ENCODE assay signal across 8 cellular contexts in the genomic region with DNA sequence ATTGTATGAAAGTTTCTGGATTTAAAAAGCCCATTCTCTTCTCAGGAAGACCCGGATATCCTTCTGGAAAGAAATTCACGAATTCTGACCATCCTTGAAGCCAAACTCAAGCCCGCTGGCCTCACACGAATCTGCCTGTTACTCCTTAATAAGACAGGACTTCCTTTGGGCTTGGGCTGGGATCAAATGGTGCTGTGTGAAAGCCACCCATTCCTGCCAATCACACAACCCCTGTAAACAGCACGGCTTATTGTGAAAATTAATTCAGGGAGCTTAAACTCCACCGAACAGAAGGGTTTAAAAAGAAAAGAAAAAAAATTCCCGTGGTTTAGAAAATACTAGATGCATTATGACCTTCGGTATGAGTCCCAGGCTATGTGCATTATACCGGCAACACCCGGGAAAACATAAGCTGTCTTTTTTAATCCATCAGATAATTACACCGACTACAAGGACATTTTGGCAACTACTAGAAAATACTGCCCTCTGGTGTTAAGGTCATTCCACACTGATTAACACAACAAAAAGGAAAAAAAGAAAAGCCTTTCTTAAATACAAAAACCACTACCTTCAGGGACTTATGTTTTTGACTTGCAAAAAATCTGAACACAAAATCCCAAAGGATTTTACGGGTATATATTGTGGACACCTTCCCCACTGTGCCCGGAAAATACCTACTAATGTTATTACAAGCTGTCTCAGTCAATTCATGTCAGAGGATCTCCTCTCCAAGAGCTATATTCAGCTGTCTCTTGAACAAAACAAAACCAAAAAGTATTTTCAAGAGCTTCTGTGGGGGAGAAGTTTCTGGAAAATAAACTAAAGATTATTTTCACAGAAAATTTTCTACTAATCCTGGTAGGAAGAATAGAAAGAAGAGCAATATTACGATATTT.
A peak's percentile ranks its signal among the peaks of the same experiment; 100 is the strongest.
DNase-seq lines count a peak whose midpoint lies in the region; ATAC-seq and TF ChIP-seq lines count a peak whose summit lies in the region.

No MANE protein-coding gene starts in this region.

- H3K4me1 Mint-ChIP-seq in neural crest cell: peaks cover 11% of the 10 kb centered on the region

- in situ Hi-C loops in G401 (cut with HindIII; ENCODE audit: low sequenced_read_pairs) (no loop called here), SK-MEL-5 (cut with HindIII; ENCODE audit: low pct_unique_long_range_greater_than_20kb, low sequenced_read_pairs) (no loop called here)

- ATAC-seq in HG03378 (IDR thresholded peaks at IDR 0.05; ENCODE audit: unreplicated experiment) (no peak), GM18517 (IDR thresholded peaks at IDR 0.05; ENCODE audit: unreplicated experiment) (no peak)

- TF ChIP-seq CTCF in esophagus squamous epithelium (IDR thresholded peaks at IDR 0.05) (peak; percentile 46 to 81 (median 60)), neural crest cell (conservative IDR thresholded peaks at IDR 0.05) (peak; percentile 84)

- no peak for TF ChIP-seq POLR2A in esophagus squamous epithelium (IDR thresholded peaks at IDR 0.05)

- H3K27ac Mint-ChIP-seq in neural crest cell (ENCODE audit: unreplicated experiment): no peak overlapping the region

- H3K4me1 ChIP-seq in esophagus squamous epithelium: peaks cover 0 to 3% (median 0%) of the 10 kb centered on the region in 3 donors

- no peaks in the 10 kb centered on the region for H3K36me3 ChIP-seq in esophagus squamous epithelium

- H3K36me3 Mint-ChIP-seq in neural crest cell (ENCODE audit: low read depth): no peaks in the 10 kb centered on the region

- peaks cover 14% of the 10 kb centered on the region for H3K27me3 Mint-ChIP-seq in neural crest cell (ENCODE audit: low read depth)

- no peak overlapping the region for H3K27ac ChIP-seq in esophagus squamous epithelium

- H3K9me3 ChIP-seq in esophagus squamous epithelium: no peaks in the 10 kb centered on the region

- DNase-seq in G401 (ENCODE audit: low spot score) (peak; percentile 83), MV-4-11 (lab: John Stamatoyannopoulos, UW) (peak; percentile 58), SK-MEL-5 (ENCODE audit: low read depth, low spot score) (peak; percentile 78), esophagus squamous epithelium (lab: John Stamatoyannopoulos, UW) (no peak), neural crest cell (ENCODE audit: low read depth, low spot score) (no peak)
- no peak for DNase-seq in activated naive CD4-positive, alpha-beta T cell (lab: John Stamatoyannopoulos, UW)

- intact Hi-C loops in esophagus squamous epithelium (cut with DNase I): loop anchor here (2.0 kb wide), 1 partner anchor 317 kb away; no protein-coding TSS in a partner anchor

- WGBS in esophagus squamous epithelium, 2 donors: 16 to 26% methylated on average over 14 of the region's 14 CpGs

- peaks cover 0 to 12% (median 0%) of the 10 kb centered on the region in 4 donors for H3K27me3 ChIP-seq in esophagus squamous epithelium

- no peaks in the 10 kb centered on the region for H3K9me3 Mint-ChIP-seq in neural crest cell

- H3K4me3 ChIP-seq in esophagus squamous epithelium: no peak overlapping the region

- H3K4me3 Mint-ChIP-seq in neural crest cell: peak overlapping the region; percentile 20

Comparison
In these comparisons a context has a peak if more than half of its experiments do, and no peak if none do; other contexts are left out.
1. DNase-seq: peak in G401 (single experiment), MV-4-11 (single experiment) and SK-MEL-5 (single experiment); none in esophagus squamous epithelium (single experiment), neural crest cell (single experiment) and activated naive CD4-positive, alpha-beta T cell (0 of 4).